In genomic region chr11:82794490-82794889, GRCh38 we compare ENCODE assay signal across 18 cellular contexts.
DNase-seq lines count a peak whose midpoint lies in the region; ATAC-seq and TF ChIP-seq lines count a peak whose summit lies in the region.
"Had no signal": no experiment of that assay in that cellular context is flagged by ENCODE, and none has a peak within 500 bp of the region (broad histone marks: within the 10 kb centered on the region; RNA-seq: fewer than 3 reads in every experiment).

No MANE protein-coding gene starts in this region.

- POLR2A ChIA-PET in PC-3 (lab: Charles Lee; ENCODE audit: unreplicated experiment): no interaction called here

- no peaks in the 10 kb centered on the region for H3K27me3 ChIP-seq in MG63
- H3K27me3 ChIP-seq in PC-3 (ENCODE audit: low read length): no peaks in the 10 kb centered on the region

- H3K27ac ChIP-seq in PC-3 (ENCODE audit: low read length): no peak overlapping the region

- H3K4me3 ChIP-seq in MG63 (no peak overlapping the region), PC-3 (ENCODE audit: low read length) (no peak overlapping the region), fibroblast of the aortic adventitia (ENCODE audit: low read depth, low read length) (no peak overlapping the region)
- H3K4me3 ChIP-seq: GM12878, HAP-1 had no signal

- H3K4me1 ChIP-seq in PC-3 (ENCODE audit: insufficient read depth, low read length): peaks cover 10% of the 10 kb centered on the region; the same call in 1 of the 2 replicates
- H3K4me1 ChIP-seq: HAP-1 had no signal

- peak; percentile 68 for ATAC-seq in PC-3
- ATAC-seq in HG02798 (IDR thresholded peaks at IDR 0.05; ENCODE audit: poor library complexity, unreplicated experiment): no peak
- ATAC-seq: GM12878 had no signal

- TF ChIP-seq CTCF in PC-3 (conservative IDR thresholded peaks at IDR 0.05; ENCODE audit: low read depth, low read length) (no peak), fibroblast of the aortic adventitia (IDR thresholded peaks at IDR 0.05; ENCODE audit: insufficient read depth, low read length) (no peak)

- H4K20me1 ChIP-seq in PC-3 (ENCODE audit: low read length): no peaks in the 10 kb centered on the region

- BruUV-seq in PC-3 (replicated peaks; lab: Mats Ljungman, UMichigan): no TSS peak

- H3F3A ChIP-seq in PC-3 (ENCODE audit: low read length, unreplicated experiment): no peaks in the 10 kb centered on the region

- H3K9ac ChIP-seq in PC-3 (ENCODE audit: low read length): no peak overlapping the region

- H3K36me3 ChIP-seq in MG63 (no peaks in the 10 kb centered on the region), PC-3 (ENCODE audit: low read depth, low read length) (no peaks in the 10 kb centered on the region)
- H3K36me3 ChIP-seq: HAP-1 had no signal

- intact Hi-C loops in PC-3 (cut with micrococcal nuclease): no loop called here

- H3K9me3 ChIP-seq in MG63 (no peaks in the 10 kb centered on the region), PC-3 (ENCODE audit: low read length) (no peaks in the 10 kb centered on the region)
- H3K9me3 ChIP-seq: HAP-1 had no signal

- H2AFZ ChIP-seq in PC-3 (ENCODE audit: low read length): peak overlapping the region; percentile 45; the same call in 1 of the 2 replicates

- CTCF ChIA-PET in PC-3 (lab: Charles Lee): no interaction called here

- no peaks in the 10 kb centered on the region for H3K79me2 ChIP-seq in PC-3 (ENCODE audit: low read length)

- DNase-seq in MG63 (peak; percentile 42), PC-3 (peak; percentile 54), fibroblast of the aortic adventitia (ENCODE audit: low read depth) (peak; percentile 31), putamen (ENCODE audit: low spot score) (no peak), inferior parietal cortex (ENCODE audit: extremely low spot score) (no peak)
- DNase-seq in stimulated activated CD8-positive, alpha-beta memory T cell treated with anti-CD3 and anti-CD28 coated beads, Interleukin-4, amount 100 ng/mL, for 48 hours: no peak
- DNase-seq: C1 segment of cervical spinal cord; Calu3; CD4-positive, alpha-beta memory T cell; COR-L47; DMS53; DND-41; GDM1; GOT3; HFFc6 had no signal

- H3K4me2 ChIP-seq in PC-3 (ENCODE audit: low read length): peak overlapping the region; percentile 17; the same call in 1 of the 2 replicates

- no peaks in the 10 kb centered on the region for H3K9me2 ChIP-seq in PC-3 (replicated peaks; ENCODE audit: low read length)

Comparison
In these comparisons a context has a peak if more than half of its experiments do, and no peak if none do; other contexts are left out.
1. DNase-seq: peak in MG63 (single experiment), PC-3 (single experiment) and fibroblast of the aortic adventitia (single experiment); none in putamen (single experiment), stimulated activated CD8-positive, alpha-beta memory T cell treated with anti-CD3 and anti-CD28 coated beads, Interleukin-4, amount 100 ng/mL, for 48 hours (single experiment) and inferior parietal cortex (single experiment).